Comparison of ENCODE assay signal across 8 cellular contexts in the genomic region with DNA sequence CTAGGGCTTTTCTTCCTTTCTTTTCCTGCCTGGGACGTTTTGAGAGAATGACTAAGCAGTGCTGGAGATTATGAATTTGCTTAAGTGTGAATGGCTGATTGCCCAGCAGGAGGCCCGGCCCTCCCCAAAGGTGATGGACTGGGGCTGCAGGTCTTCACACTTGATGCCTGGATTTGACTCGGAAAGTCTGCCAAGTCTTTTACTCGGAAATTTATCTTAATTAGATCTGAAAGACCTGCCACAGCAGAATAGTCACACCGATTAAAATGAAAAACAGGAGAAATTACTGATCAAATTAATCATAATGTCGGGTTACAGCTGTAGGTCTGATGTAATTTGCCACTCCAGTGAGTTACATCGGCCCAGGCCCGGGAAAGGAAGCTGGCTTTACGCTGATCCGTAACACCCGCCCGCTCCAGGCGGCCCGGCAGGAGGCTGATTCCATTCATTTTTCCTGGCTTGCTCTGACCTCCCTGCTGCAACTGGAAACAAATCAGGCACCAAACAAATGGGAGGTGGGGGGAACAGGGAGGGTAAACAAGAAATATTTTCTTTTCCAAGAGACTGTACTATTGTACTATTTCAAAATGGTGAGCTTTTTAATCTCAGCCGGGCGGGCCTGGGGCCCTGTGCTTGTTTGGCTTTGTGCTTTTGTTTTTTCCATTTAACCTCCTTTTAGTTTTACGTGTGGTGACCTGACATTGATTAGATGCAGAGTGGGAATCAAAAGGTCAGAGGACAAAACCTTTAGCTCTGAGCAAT.
DNase-seq lines count a peak whose midpoint lies in the region; ATAC-seq, FAIRE-seq and TF ChIP-seq lines count a peak whose summit lies in the region.

No MANE protein-coding gene starts in this region.

- H2BK120ac ChIP-seq in H1 (replicated peaks; ENCODE audit: low read depth, low read length) (peak overlapping the region; percentile 60), mesendoderm (ENCODE audit: low read depth, low read length) (peak overlapping the region; percentile 95)

- no peak overlapping the region for H3K56ac ChIP-seq in H1 (replicated peaks; ENCODE audit: insufficient read length, low read depth, low read length)
- H3K56ac ChIP-seq in mesendoderm (ENCODE audit: low read length), result peak overlapping the region; percentile 66

- H3K9me3 ChIP-seq in BE2C (no peaks in the 10 kb centered on the region), H1 (ENCODE audit: insufficient read depth in 2 of 2, low read depth in 1 of 2, low read length in 1 of 2) (no peaks in the 10 kb centered on the region)

- H2BK20ac ChIP-seq in H1 (ENCODE audit: low read length), result no peak overlapping the region

- H3K14ac ChIP-seq in H1 (ENCODE audit: insufficient read length), result no peak overlapping the region

- FAIRE-seq in H1 (lab: Jason Lieb, UNC), result peak; percentile 50

- DNase-seq in BE2C, result peak; percentile 47
- DNase-seq in NCI-H2171 (lab: John Stamatoyannopoulos, UW), result peak; percentile 19
- DNase-seq in H1 (ENCODE audit: low read depth in 1 of 2, low spot score in 2 of 2), result peak; percentile 49 to 57
- peak; percentile 95 for DNase-seq in mesendoderm
- no peak for DNase-seq in stimulated activated CD4-positive, alpha-beta T cell treated with anti-CD3 and anti-CD28 coated beads, Interleukin-2, amount 100 ng/mL, for 48 hours
- no peak for DNase-seq in NCI-H1436 (lab: John Stamatoyannopoulos, UW)
- no peak for DNase-seq in NCI-H2196 treated with DMSO at 0.1 percent for 48 hours (lab: John Stamatoyannopoulos, UW; ENCODE audit: unreplicated experiment)

- peak; percentile 24; the same call in 1 of the 2 replicates for TF ChIP-seq CTCF in BE2C (IDR thresholded peaks at IDR 0.05; ENCODE audit: low read depth, low read length)
- no peak for TF ChIP-seq CTCF in H1 (IDR thresholded peaks at IDR 0.05; ENCODE audit: control extremely low read depth in 1 of 3, insufficient read depth in 1 of 3, low read depth in 1 of 3, low read length in 3 of 3)

- H3K27me3 ChIP-seq in BE2C, result peaks cover 14% of the 10 kb centered on the region
- H3K27me3 ChIP-seq in H1 (replicated peaks in 1 of 4; ENCODE audit: control insufficient read depth in 3 of 4, extremely low read depth in 1 of 4, insufficient read depth in 3 of 4, low read length in 3 of 4), result no peaks in the 10 kb centered on the region
- no peaks in the 10 kb centered on the region for H3K27me3 ChIP-seq in mesendoderm (ENCODE audit: insufficient read depth, low read length, poor library complexity)

- no peak overlapping the region; the same call in 1 of the 2 replicates for H3K18ac ChIP-seq in H1 (ENCODE audit: extremely low read depth, low read length)
- peak overlapping the region; percentile 60 for H3K18ac ChIP-seq in mesendoderm (ENCODE audit: low read length)

- H3K4ac ChIP-seq in H1 (replicated peaks; ENCODE audit: insufficient read length, low read depth, low read length) (no peak overlapping the region), mesendoderm (ENCODE audit: low read depth, low read length) (peak overlapping the region; percentile 62)

- H2BK12ac ChIP-seq in H1 (ENCODE audit: low read depth, low read length), result no peak overlapping the region; the same call in 1 of the 2 replicates

- H3K9ac ChIP-seq in H1 (replicated peaks in 1 of 4; ENCODE audit: extremely low read depth in 1 of 4, low read depth in 3 of 4, low read length in 3 of 4), result no peak overlapping the region; a peak in 1 of 7 replicates
- peak overlapping the region; percentile 18 for H3K9ac ChIP-seq in mesendoderm (ENCODE audit: low read length)

- H2BK5ac ChIP-seq in H1 (ENCODE audit: low read depth, low read length) (no peak overlapping the region; the same call in 1 of the 2 replicates), mesendoderm (ENCODE audit: low read length) (peak overlapping the region; percentile 54)

- no peak overlapping the region for H4K91ac ChIP-seq in H1 (replicated peaks; ENCODE audit: insufficient read length, low read length)

- H2BK15ac ChIP-seq in H1 (ENCODE audit: low read length) (no peak overlapping the region), mesendoderm (replicated peaks; ENCODE audit: low read depth) (no peak overlapping the region)

- WGBS in H1 (ENCODE audit: extremely low coverage in 1 of 2, insufficient coverage in 1 of 2, insufficient read length in 1 of 2, insufficient replicate concordance in 2 of 2, low coverage in 1 of 2, low lambda C conversion rate in 2 of 2, missing lambda C conversion rate in 1 of 2), 2 experiments, result 22% methylated on average over 17 of the region's 17 CpGs; no CpG with 5 or more reads in 1 of the 2 experiments
- no CpG with 5 or more reads among the region's 17 CpGs for WGBS in mesendoderm (ENCODE audit: extremely low coverage, insufficient coverage, low lambda C conversion rate)

- no peaks in the 10 kb centered on the region for H3K79me1 ChIP-seq in H1 (ENCODE audit: low read depth, low read length)
- no peaks in the 10 kb centered on the region for H3K79me1 ChIP-seq in mesendoderm (ENCODE audit: low read length)

- H3K23me2 ChIP-seq in H1 (ENCODE audit: low read depth, low read length), result no peaks in the 10 kb centered on the region; the same call in 1 of the 2 replicates

- POLR2A ChIA-PET in H1 (lab: Charles Lee; ENCODE audit: partially characterized antibody), result interaction anchor here (0.9 kb wide), 1 partner anchor 34 kb away, joined by 3 read pairs; no protein-coding TSS in a partner anchor

- no peaks in the 10 kb centered on the region for H4K20me1 ChIP-seq in H1 (replicated peaks in 1 of 2; ENCODE audit: control insufficient read depth in 1 of 2, insufficient read depth in 2 of 2, low read length in 2 of 2)

- H3K79me2 ChIP-seq in H1 (ENCODE audit: control insufficient read depth in 1 of 2, insufficient read depth in 2 of 2, low read length in 2 of 2) (no peaks in the 10 kb centered on the region), mesendoderm (ENCODE audit: control insufficient read depth, insufficient read depth, low read length) (no peaks in the 10 kb centered on the region)

- H3K4me2 ChIP-seq in H1 (ENCODE audit: insufficient read depth in 1 of 2, low read depth in 2 of 2, low read length in 2 of 2), result peak overlapping the region; percentile 25 to 51
- no peak overlapping the region for H3K4me2 ChIP-seq in mesendoderm (ENCODE audit: low read length)

- no peak overlapping the region; the same call in 1 of the 2 replicates for H2AFZ ChIP-seq in H1 (ENCODE audit: low read length)

- H3K36me3 ChIP-seq in BE2C (no peaks in the 10 kb centered on the region), H1 (ENCODE audit: control insufficient read depth in 2 of 4, insufficient read depth in 4 of 4, low read length in 3 of 4) (no peaks in the 10 kb centered on the region), mesendoderm (ENCODE audit: control insufficient read depth, insufficient read depth, low read length) (no peaks in the 10 kb centered on the region)

- H4K8ac ChIP-seq in H1 (ENCODE audit: extremely low read depth, insufficient read depth, low read length) (no peak overlapping the region), mesendoderm (ENCODE audit: low read depth, low read length) (no peak overlapping the region)

- 0 out of 4 replicates have a peak, but pooled peaks of 1 of the 2 experiments have one; percentile 4 for TF ChIP-seq RAD21 in H1 (IDR thresholded peaks at IDR 0.05 in 1 of 2, conservative IDR thresholded peaks at IDR 0.05 in 1 of 2; ENCODE audit: low read depth in 2 of 2, low read length in 2 of 2)

- TF ChIP-seq EP300 in H1 (IDR thresholded peaks at IDR 0.05; ENCODE audit: borderline replicate concordance in 1 of 2, low read depth in 2 of 2, low read length in 2 of 2), result no peak

- no peak overlapping the region for H3K4me3 ChIP-seq in BE2C (ENCODE audit: low read depth, low read length)
- H3K4me3 ChIP-seq in H1 (ENCODE audit: extremely low read depth in 1 of 4, insufficient read depth in 2 of 4, low read depth in 3 of 4, low read length in 4 of 4), result peak overlapping the region in 2 of 4 experiments; percentile 23 to 39; a peak in 4 of 8 replicates
- no peak overlapping the region for H3K4me3 ChIP-seq in mesendoderm (ENCODE audit: low read length)

- H4K5ac ChIP-seq in H1 (ENCODE audit: insufficient read length, low read depth, low read length) (peak overlapping the region; percentile 90), mesendoderm (ENCODE audit: low read length) (no peak overlapping the region)

- no peak overlapping the region for H2AK5ac ChIP-seq in H1 (ENCODE audit: low read depth, low read length)
- no peak overlapping the region for H2AK5ac ChIP-seq in mesendoderm (ENCODE audit: low read length)

- ATAC-seq in HG03521 (IDR thresholded peaks at IDR 0.05; ENCODE audit: unreplicated experiment), result no peak

- CTCF ChIA-PET in H1 (lab: Charles Lee; ENCODE audit: partially characterized antibody), result interaction anchor here (1.1 kb wide), 1 partner anchor 32 kb away, joined by 3 read pairs; no protein-coding TSS in a partner anchor

- no peak for TF ChIP-seq POLR2A in H1 (IDR thresholded peaks at IDR 0.05; ENCODE audit: control extremely low read depth in 1 of 2, low read depth in 2 of 2, low read length in 2 of 2)

- H3K23ac ChIP-seq in H1 (ENCODE audit: insufficient read length) (no peak overlapping the region), mesendoderm (ENCODE audit: low read length) (no peak overlapping the region)

- H3K4me1 ChIP-seq in BE2C (no peaks in the 10 kb centered on the region), H1 (replicated peaks in 1 of 4; ENCODE audit: control insufficient read depth in 3 of 4, insufficient read depth in 4 of 4, low read length in 3 of 4) (peaks cover 0 to 19% (median 11%) of the 10 kb centered on the region in 4 experiments; a peak in 5 of 7 replicates), mesendoderm (ENCODE audit: control insufficient read depth, low read depth, low read length) (peaks cover 16% of the 10 kb centered on the region)

- H3K27ac ChIP-seq in H1 (ENCODE audit: low read depth, low read length) (no peak overlapping the region), mesendoderm (ENCODE audit: low read depth, low read length) (peak overlapping the region; percentile 95)

TF ChIP-seq in H1, 55 proteins besides CTCF, POLR2A, EP300 and RAD21 (continues in another document):
- TF ChIP-seq EGR1 (IDR thresholded peaks at IDR 0.05; ENCODE audit: borderline replicate concordance, low read depth, low read length), result no peak
- TF ChIP-seq RBBP5 (IDR thresholded peaks at IDR 0.05; ENCODE audit: borderline replicate concordance, low read depth, low read length), result no peak
- peak; percentile 57 for TF ChIP-seq NANOG (IDR thresholded peaks at IDR 0.05; ENCODE audit: insufficient read depth, low read depth, low read length, poor library complexity, severe bottlenecking)
- TF ChIP-seq MAFK (IDR thresholded peaks at IDR 0.05; ENCODE audit: low read depth, low read length), result peak; percentile 39; the same call in 1 of the 2 replicates
- peak; percentile 43; the same call in 1 of the 2 replicates for TF ChIP-seq JUND (IDR thresholded peaks at IDR 0.05; ENCODE audit: low read length)
- TF ChIP-seq CREB1 (IDR thresholded peaks at IDR 0.05), result no peak
- 0 out of 2 replicates have a peak, but pooled peaks have one; percentile 11 for TF ChIP-seq CEBPB (IDR thresholded peaks at IDR 0.05; ENCODE audit: low read depth, low read length)
- 0 out of 2 replicates have a peak, but pooled peaks have one; percentile 66 for TF ChIP-seq BACH1 (IDR thresholded peaks at IDR 0.05; ENCODE audit: low read length)
- TF ChIP-seq RFX5 (IDR thresholded peaks at IDR 0.05; ENCODE audit: borderline replicate concordance, low read depth, low read length), result no peak
- TF ChIP-seq SIRT6 (IDR thresholded peaks at IDR 0.05; ENCODE audit: low read length), result no peak

Comparison
In these comparisons a context has a peak if more than half of its experiments do, and no peak if none do; other contexts are left out.
1. DNase-seq: peak in BE2C (single experiment), NCI-H2171 (single experiment), H1 (2 of 2) and mesendoderm (single experiment); none in stimulated activated CD4-positive, alpha-beta T cell treated with anti-CD3 and anti-CD28 coated beads, Interleukin-2, amount 100 ng/mL, for 48 hours (0 of 2), NCI-H1436 (single experiment) and NCI-H2196 treated with DMSO at 0.1 percent for 48 hours (single experiment).